ENCODE assay signal across 8 cellular contexts in the genomic region with DNA sequence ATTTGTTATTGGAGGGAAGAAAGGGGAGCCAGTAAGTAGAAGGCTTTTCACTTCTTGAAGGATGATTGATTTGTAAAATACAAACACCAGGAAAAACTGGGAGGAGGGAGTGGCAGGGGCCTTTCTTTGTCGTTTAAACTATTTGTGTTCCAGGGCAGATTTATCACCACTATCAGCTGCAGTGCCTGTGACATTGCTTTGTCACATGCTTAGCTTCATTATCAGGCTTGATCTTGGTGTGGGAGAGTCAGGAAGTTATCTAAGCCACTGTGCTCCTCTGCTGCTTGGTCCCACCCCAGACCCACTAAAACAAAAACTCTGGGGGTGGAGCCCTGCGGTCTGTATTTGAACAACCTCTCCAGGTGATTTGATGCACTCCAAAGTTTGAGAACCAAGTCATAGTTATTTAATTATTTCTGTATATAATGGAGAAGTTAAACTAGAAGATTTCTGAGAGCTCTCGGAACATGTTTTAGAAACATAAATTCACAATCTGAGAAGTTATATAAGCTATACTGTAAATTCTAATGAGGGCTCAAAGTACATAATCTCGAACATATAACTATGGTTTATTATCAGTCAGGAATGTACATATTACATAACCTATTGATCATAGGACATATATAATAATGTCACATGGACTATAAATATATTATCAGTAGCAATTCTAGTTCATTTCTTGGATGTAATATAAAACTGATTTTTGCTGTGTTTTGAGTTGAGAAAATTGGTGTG.
DNase-seq lines count a peak whose midpoint lies in the region; ATAC-seq, FAIRE-seq and TF ChIP-seq lines count a peak whose summit lies in the region.

No MANE protein-coding gene starts in this region.

- H3K36me3 ChIP-seq in K562 (ENCODE audit: control insufficient read depth, insufficient read depth, low read length) (peaks cover 65% of the 10 kb centered on the region), gastroesophageal sphincter (peaks cover 0 to 6% of the 10 kb centered on the region in 2 donors)

- no peak for TF ChIP-seq POLR2A in K562 (conservative IDR thresholded peaks at IDR 0.05)
- no peak for TF ChIP-seq POLR2A in gastroesophageal sphincter (IDR thresholded peaks at IDR 0.05)

- BruUV-seq in K562 (replicated peaks; lab: Mats Ljungman, UMichigan): no TSS peak

- no peak overlapping the region for H2AFZ ChIP-seq in K562 (ENCODE audit: low read depth, low read length)

- POLR2A ChIA-PET in K562 (lab: Yijun Ruan, JAX): interaction anchor here (1.3 to 1.9 kb wide), 2 partner anchors 18 to 77 kb away, joined by 3 to 5 read pairs; no protein-coding TSS in a partner anchor

- peak; percentile 78 for DNase-seq in T-helper 22 cell (ENCODE audit: low read depth)
- peak; percentile 44 to 83 (median 62) for DNase-seq in K562 (ENCODE audit: extremely low read depth in 1 of 4, low spot score in 3 of 4)
- DNase-seq in stimulated activated CD4-positive, alpha-beta T cell treated with anti-CD3 and anti-CD28 coated beads, Interleukin-2, amount 100 ng/mL, for 4 hours (ENCODE audit: low read depth): peak; percentile 61
- DNase-seq in amygdala (lab: John Stamatoyannopoulos, UW): no peak

- TF ChIP-seq CTCF in K562 (IDR thresholded peaks at IDR 0.05 in 2 of 3, conservative IDR thresholded peaks at IDR 0.05 in 1 of 3; ENCODE audit: insufficient read depth in 2 of 3, low read depth in 1 of 3, low read length in 3 of 3) (no peak), gastroesophageal sphincter (IDR thresholded peaks at IDR 0.05) (no peak)

- 0 out of 2 replicates have a peak, but pooled peaks cover 3% of the 10 kb centered on the region for H4K20me1 ChIP-seq in K562 (replicated peaks; ENCODE audit: control insufficient read depth, insufficient read depth, low read length)

- peak; percentile 86 for FAIRE-seq in K562 (lab: Jason Lieb, UNC)

- peak; percentile 39 for ATAC-seq in GM19395 (IDR thresholded peaks at IDR 0.05; ENCODE audit: unreplicated experiment)
- peak; percentile 85 for ATAC-seq in K562
- no peak for ATAC-seq in HG03432 (IDR thresholded peaks at IDR 0.05; ENCODE audit: unreplicated experiment)
- no peak for ATAC-seq in HG03135 (IDR thresholded peaks at IDR 0.05; ENCODE audit: unreplicated experiment)
- ATAC-seq in gastroesophageal sphincter: no peak

- in situ Hi-C loops in K562 (cut with MboI): no loop called here

- TF ChIP-seq RAD21 in K562 (CRISPR knock-in tag; conservative IDR thresholded peaks at IDR 0.05 in 1 of 2, IDR thresholded peaks at IDR 0.05 in 1 of 2): no peak; a peak in 1 of 4 replicates

- no peaks in the 10 kb centered on the region for H3K9me3 ChIP-seq in K562 (replicated peaks; ENCODE audit: control insufficient read depth, insufficient read depth, low read depth, low read length)
- no peaks in the 10 kb centered on the region for H3K9me3 ChIP-seq in gastroesophageal sphincter

- peaks cover 49% of the 10 kb centered on the region for H3K79me2 ChIP-seq in K562 (ENCODE audit: control insufficient read depth, insufficient read depth, low read length)

- H3K27ac ChIP-seq in K562 (ENCODE audit: extremely low read depth, low read depth, low read length): peak overlapping the region; percentile 15; the same call in 1 of the 3 replicates
- no peak overlapping the region for H3K27ac ChIP-seq in gastroesophageal sphincter

- H3K4me2 ChIP-seq in K562 (ENCODE audit: insufficient read depth, low read length): 0 out of 2 replicates have a peak overlapping the region, but pooled peaks have one; percentile 8

- H3K4me3 ChIP-seq in K562 (no peak overlapping the region), gastroesophageal sphincter (no peak overlapping the region)

- H3K27me3 ChIP-seq in K562 (ENCODE audit: control insufficient read depth in 2 of 2, insufficient read depth in 2 of 2, low read length in 2 of 2) (no peaks in the 10 kb centered on the region), gastroesophageal sphincter (no peaks in the 10 kb centered on the region)

- intact Hi-C loops in K562 (cut with micrococcal nuclease): no loop called here

- TF ChIP-seq EP300 in K562 (IDR thresholded peaks at IDR 0.05; ENCODE audit: low read length) (peak; percentile 87), gastroesophageal sphincter (IDR thresholded peaks at IDR 0.05) (no peak)

- H3K4me1 ChIP-seq in K562 (replicated peaks in 1 of 2; ENCODE audit: control insufficient read depth in 2 of 2, insufficient read depth in 2 of 2, low read length in 2 of 2): peaks cover 0 to 49% of the 10 kb centered on the region in 2 experiments
- H3K4me1 ChIP-seq in gastroesophageal sphincter: peaks cover 0 to 6% (median 0%) of the 10 kb centered on the region in 3 donors

- H3K9me1 ChIP-seq in K562 (ENCODE audit: control insufficient read depth, insufficient read depth, low read length): no peaks in the 10 kb centered on the region

- no peak overlapping the region for H3K9ac ChIP-seq in K562 (ENCODE audit: insufficient read depth in 1 of 2, low read depth in 2 of 2, low read length in 2 of 2)

- CTCF ChIA-PET in K562 (lab: Yijun Ruan, JAX; ENCODE audit: low intra/inter-chr PET ratio): no interaction called here

- WGBS in K562 (ENCODE audit: insufficient coverage, low coverage, missing lambda C conversion rate): 37% methylated on average over 4 of the region's 4 CpGs
- 61 to 71% methylated on average over 3 to 4 of the region's 4 CpGs for WGBS in gastroesophageal sphincter (ENCODE audit: low coverage in 1 of 2), 2 donors

TF ChIP-seq in K562, 482 proteins besides CTCF, POLR2A, EP300 and RAD21 (continues in another document):
- TF ChIP-seq GATA2 (CRISPR knock-in tag; IDR thresholded peaks at IDR 0.05) (peak; percentile 66), THRAP3 (IDR thresholded peaks at IDR 0.05; ENCODE audit: borderline replicate concordance) (no peak), ELF1 (tag; IDR thresholded peaks at IDR 0.05) (peak; percentile 79), ZNF780A (CRISPR knock-in tag; IDR thresholded peaks at IDR 0.05) (no peak), SMC3 (conservative IDR thresholded peaks at IDR 0.05; ENCODE audit: insufficient read depth, low read depth, low read length) (no peak), HOXB6 (CRISPR knock-in tag; IDR thresholded peaks at IDR 0.05; ENCODE audit: borderline replicate concordance) (no peak), RBM15 (IDR thresholded peaks at IDR 0.05; ENCODE audit: insufficient read depth, low read length) (no peak), ZNF644 (tag; IDR thresholded peaks at IDR 0.05; ENCODE audit: low read depth) (no peak; the same call in 1 of the 2 replicates)
- TF ChIP-seq, protein P1, sequence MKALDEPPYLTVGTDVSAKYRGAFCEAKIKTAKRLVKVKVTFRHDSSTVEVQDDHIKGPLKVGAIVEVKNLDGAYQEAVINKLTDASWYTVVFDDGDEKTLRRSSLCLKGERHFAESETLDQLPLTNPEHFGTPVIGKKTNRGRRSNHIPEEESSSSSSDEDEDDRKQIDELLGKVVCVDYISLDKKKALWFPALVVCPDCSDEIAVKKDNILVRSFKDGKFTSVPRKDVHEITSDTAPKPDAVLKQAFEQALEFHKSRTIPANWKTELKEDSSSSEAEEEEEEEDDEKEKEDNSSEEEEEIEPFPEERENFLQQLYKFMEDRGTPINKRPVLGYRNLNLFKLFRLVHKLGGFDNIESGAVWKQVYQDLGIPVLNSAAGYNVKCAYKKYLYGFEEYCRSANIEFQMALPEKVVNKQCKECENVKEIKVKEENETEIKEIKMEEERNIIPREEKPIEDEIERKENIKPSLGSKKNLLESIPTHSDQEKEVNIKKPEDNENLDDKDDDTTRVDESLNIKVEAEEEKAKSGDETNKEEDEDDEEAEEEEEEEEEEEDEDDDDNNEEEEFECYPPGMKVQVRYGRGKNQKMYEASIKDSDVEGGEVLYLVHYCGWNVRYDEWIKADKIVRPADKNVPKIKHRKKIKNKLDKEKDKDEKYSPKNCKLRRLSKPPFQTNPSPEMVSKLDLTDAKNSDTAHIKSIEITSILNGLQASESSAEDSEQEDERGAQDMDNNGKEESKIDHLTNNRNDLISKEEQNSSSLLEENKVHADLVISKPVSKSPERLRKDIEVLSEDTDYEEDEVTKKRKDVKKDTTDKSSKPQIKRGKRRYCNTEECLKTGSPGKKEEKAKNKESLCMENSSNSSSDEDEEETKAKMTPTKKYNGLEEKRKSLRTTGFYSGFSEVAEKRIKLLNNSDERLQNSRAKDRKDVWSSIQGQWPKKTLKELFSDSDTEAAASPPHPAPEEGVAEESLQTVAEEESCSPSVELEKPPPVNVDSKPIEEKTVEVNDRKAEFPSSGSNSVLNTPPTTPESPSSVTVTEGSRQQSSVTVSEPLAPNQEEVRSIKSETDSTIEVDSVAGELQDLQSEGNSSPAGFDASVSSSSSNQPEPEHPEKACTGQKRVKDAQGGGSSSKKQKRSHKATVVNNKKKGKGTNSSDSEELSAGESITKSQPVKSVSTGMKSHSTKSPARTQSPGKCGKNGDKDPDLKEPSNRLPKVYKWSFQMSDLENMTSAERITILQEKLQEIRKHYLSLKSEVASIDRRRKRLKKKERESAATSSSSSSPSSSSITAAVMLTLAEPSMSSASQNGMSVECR (CRISPR knock-in tag; IDR thresholded peaks at IDR 0.05): no peak
- TF ChIP-seq, protein P2, sequence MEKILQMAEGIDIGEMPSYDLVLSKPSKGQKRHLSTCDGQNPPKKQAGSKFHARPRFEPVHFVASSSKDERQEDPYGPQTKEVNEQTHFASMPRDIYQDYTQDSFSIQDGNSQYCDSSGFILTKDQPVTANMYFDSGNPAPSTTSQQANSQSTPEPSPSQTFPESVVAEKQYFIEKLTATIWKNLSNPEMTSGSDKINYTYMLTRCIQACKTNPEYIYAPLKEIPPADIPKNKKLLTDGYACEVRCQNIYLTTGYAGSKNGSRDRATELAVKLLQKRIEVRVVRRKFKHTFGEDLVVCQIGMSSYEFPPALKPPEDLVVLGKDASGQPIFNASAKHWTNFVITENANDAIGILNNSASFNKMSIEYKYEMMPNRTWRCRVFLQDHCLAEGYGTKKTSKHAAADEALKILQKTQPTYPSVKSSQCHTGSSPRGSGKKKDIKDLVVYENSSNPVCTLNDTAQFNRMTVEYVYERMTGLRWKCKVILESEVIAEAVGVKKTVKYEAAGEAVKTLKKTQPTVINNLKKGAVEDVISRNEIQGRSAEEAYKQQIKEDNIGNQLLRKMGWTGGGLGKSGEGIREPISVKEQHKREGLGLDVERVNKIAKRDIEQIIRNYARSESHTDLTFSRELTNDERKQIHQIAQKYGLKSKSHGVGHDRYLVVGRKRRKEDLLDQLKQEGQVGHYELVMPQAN (IDR thresholded peaks at IDR 0.05; ENCODE audit: borderline replicate concordance): no peak
- TF ChIP-seq, protein P3, sequence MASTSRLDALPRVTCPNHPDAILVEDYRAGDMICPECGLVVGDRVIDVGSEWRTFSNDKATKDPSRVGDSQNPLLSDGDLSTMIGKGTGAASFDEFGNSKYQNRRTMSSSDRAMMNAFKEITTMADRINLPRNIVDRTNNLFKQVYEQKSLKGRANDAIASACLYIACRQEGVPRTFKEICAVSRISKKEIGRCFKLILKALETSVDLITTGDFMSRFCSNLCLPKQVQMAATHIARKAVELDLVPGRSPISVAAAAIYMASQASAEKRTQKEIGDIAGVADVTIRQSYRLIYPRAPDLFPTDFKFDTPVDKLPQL (IDR thresholded peaks at IDR 0.05; ENCODE audit: extremely low read depth, insufficient read length): no peak

Comparison
In these comparisons a context has a peak if more than half of its experiments do, and no peak if none do; other contexts are left out.
1. ATAC-seq: peak in GM19395 (single experiment) and K562 (single experiment); none in HG03432 (single experiment), HG03135 (single experiment) and gastroesophageal sphincter (single experiment).
2. DNase-seq: peak in T-helper 22 cell (single experiment), K562 (4 of 4) and stimulated activated CD4-positive, alpha-beta T cell treated with anti-CD3 and anti-CD28 coated beads, Interleukin-2, amount 100 ng/mL, for 4 hours (single experiment); none in amygdala (0 of 56).